31 cellular contexts compared by ENCODE assay signal in the genomic region with DNA sequence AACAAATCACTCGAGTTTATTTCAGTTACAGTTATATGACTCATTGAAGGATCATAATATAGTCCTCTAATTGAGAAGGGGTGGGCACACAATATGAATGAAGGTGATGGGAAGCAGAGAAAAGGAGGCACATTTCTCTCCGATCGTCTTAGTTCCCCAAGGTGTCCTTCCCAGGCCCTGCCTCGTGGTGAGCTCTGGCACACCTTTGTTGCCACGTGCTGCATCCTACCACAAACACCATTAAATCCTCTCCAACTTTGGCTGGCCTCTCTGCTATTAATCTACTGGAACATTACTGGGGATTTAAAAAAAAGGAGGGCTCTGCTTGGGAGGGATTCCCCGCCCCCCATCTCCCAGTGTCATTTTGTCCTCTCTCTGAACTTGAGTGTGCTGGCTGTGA. TPM values are rescaled to one million over a fixed set of nuclear protein-coding genes. Genes with fewer than 3 reads are reported as not detected.
"Had no signal": no experiment of that assay in that cellular context is flagged by ENCODE, and none has a peak within 500 bp of the region (broad histone marks: within the 10 kb centered on the region; RNA-seq: fewer than 3 reads in every experiment).

No MANE protein-coding gene starts in this region.

- H3K36me3 Mint-ChIP-seq: activated naive CD8-positive, alpha-beta T cell had no signal

- H3K27me3 Mint-ChIP-seq: activated B cell treated with CpG ODN at 0.5 μM for 24 hours; central memory CD8-positive, alpha-beta T cell had no signal

- DNase-seq: activated B cell treated with CpG ODN at 0.5 μM for 24 hours; activated CD4-positive, alpha-beta T cell treated with anti-CD3 and anti-CD28 coated beads for 48 hours; activated CD4-positive, alpha-beta T cell treated with anti-CD3 and anti-CD28 coated beads, Interleukin-2, amount 50 U/mL, for 1 hour; activated CD4-positive, alpha-beta T cell treated with anti-CD3 and anti-CD28 coated beads, Interleukin-2, amount 50 U/mL, for 48 hours; activated CD8-positive, alpha-beta memory T cell treated with anti-CD3 and anti-CD28 coated beads for 24 hours; activated CD8-positive, alpha-beta T cell treated with anti-CD3 and anti-CD28 coated beads for 36 hours; activated effector memory CD4-positive, alpha-beta T cell treated with Interleukin-2 at 50 U/mL for 16 hours; activated gamma-delta T cell treated with Interleukin-2 at 50 U/mL for 16 hours; activated naive CD4-positive, alpha-beta T cell treated with anti-CD3 and anti-CD28 coated beads, Interleukin-2, amount 50 U/mL, for 16 hours; activated naive CD4-positive, alpha-beta T cell treated with Interleukin-2 at 50 U/mL for 16 hours; activated T-cell treated with anti-CD3 and anti-CD28 coated beads, Interleukin-2, amount 50 U/mL, for 4 hours; amniotic stem cell; anterior cingulate cortex; brain microvascular endothelial cell; cortex of kidney; dermis blood vessel endothelial cell; effector CD4-positive, alpha-beta T cell; esophagus squamous epithelium; foreskin melanocyte; head of caudate nucleus; T-helper 1 cell; T-helper 17 cell; T1000; WERI-Rb-1 had no signal

- H3K9me3 Mint-ChIP-seq: activated B cell treated with CpG ODN at 0.5 μM for 24 hours; activated CD8-positive, alpha-beta T cell treated with anti-CD3 and anti-CD28 coated beads for 36 hours; activated T-cell treated with anti-CD3 and anti-CD28 coated beads, Interleukin-2, amount 50 U/mL, for 4 hours; activated T-helper 17 cell treated with anti-CD3 and anti-CD28 coated beads, Interleukin-2, amount 50 U/mL, for 72 hours; T-helper 2 cell treated with Interferon-gamma antibody and Interleukin-4, amounts not matched to agents 5 μg/mL and 100 μg/mL, for 36 hours had no signal

- H3K4me1 Mint-ChIP-seq: activated B cell treated with CpG ODN at 0.5 μM for 24 hours; activated T-helper 17 cell treated with anti-CD3 and anti-CD28 coated beads, Interleukin-2, amount 50 U/mL, for 72 hours; central memory CD8-positive, alpha-beta T cell; T-helper 17 cell had no signal

- ATAC-seq: activated CD4-positive, CD25-positive, alpha-beta regulatory T cell treated with anti-CD3 and anti-CD28 coated beads, Interleukin-2, amount 50 U/mL, for 24 hours; activated CD8-positive, alpha-beta T cell treated with anti-CD3 and anti-CD28 coated beads for 36 hours; activated T-cell treated with anti-CD3 and anti-CD28 coated beads, Interleukin-2, amount 50 U/mL, for 4 hours; activated T-helper 17 cell treated with anti-CD3 and anti-CD28 coated beads, Interleukin-2, amount 50 U/mL, for 72 hours; gastroesophageal sphincter; T-helper 17 cell had no signal

- H3K4me3 Mint-ChIP-seq: activated B cell treated with CpG ODN at 0.5 μM for 24 hours; activated CD8-positive, alpha-beta T cell treated with anti-CD3 and anti-CD28 coated beads for 36 hours; activated naive CD8-positive, alpha-beta T cell; activated T-cell treated with anti-CD3 and anti-CD28 coated beads, Interleukin-2, amount 50 U/mL, for 4 hours; activated T-helper 17 cell treated with anti-CD3 and anti-CD28 coated beads, Interleukin-2, amount 50 U/mL, for 72 hours; central memory CD8-positive, alpha-beta T cell; T-helper 17 cell; T-helper 2 cell treated with Interferon-gamma antibody and Interleukin-4, amounts not matched to agents 5 μg/mL and 100 μg/mL, for 36 hours had no signal

- H3K27ac Mint-ChIP-seq: activated B cell treated with CpG ODN at 0.5 μM for 24 hours; activated CD8-positive, alpha-beta T cell treated with anti-CD3 and anti-CD28 coated beads for 36 hours; activated naive CD8-positive, alpha-beta T cell; activated T-helper 17 cell treated with anti-CD3 and anti-CD28 coated beads, Interleukin-2, amount 50 U/mL, for 72 hours; T-helper 17 cell; T-helper 2 cell treated with Interferon-gamma antibody and Interleukin-4, amounts not matched to agents 5 μg/mL and 100 μg/mL, for 36 hours had no signal

RNA-seq across cellular contexts. Expression of gene CDH6, which starts 42.9 kb away (rescaled TPM):
- total RNA-seq: activated B cell treated with CpG ODN at 0.5 μM for 24 hours; activated CD8-positive, alpha-beta T cell treated with anti-CD3 and anti-CD28 coated beads for 36 hours; activated T-cell treated with anti-CD3 and anti-CD28 coated beads, Interleukin-2, amount 50 U/mL, for 4 hours; activated T-helper 17 cell treated with anti-CD3 and anti-CD28 coated beads, Interleukin-2, amount 50 U/mL, for 72 hours; endothelial cell of umbilical vein had no signal
